Comparison of ENCODE assay signal across 1 cellular context in the genomic region with DNA sequence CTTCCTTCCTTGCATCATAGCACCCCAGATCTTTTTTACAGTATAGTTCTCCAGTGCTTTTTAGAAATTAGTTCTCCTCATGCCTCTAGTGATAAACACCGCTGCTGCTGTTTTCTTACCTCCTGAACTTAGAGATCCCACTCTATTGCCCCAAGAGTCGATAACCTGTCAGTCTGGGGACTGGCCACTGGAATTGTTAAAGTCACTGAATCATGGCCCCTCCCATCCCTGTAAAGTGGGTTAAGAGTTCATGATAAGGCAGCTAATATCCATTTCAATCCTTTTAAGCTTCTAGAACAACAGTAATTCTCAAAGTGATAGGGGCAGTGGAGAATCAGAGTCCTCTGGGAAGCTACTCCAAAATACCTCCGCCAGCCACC.
TF ChIP-seq lines count a peak whose summit lies in the region.

No MANE protein-coding gene starts in this region.

TF ChIP-seq in endothelial cell of umbilical vein, 7 proteins besides CTCF, POLR2A, EP300 and RAD21:
- TF ChIP-seq POLR2AphosphoS5 (IDR thresholded peaks at IDR 0.05; ENCODE audit: insufficient read depth, low read depth, low read length) = no peak
- no peak for TF ChIP-seq MAX (IDR thresholded peaks at IDR 0.05; ENCODE audit: insufficient read depth, insufficient read length)
- TF ChIP-seq MYC (IDR thresholded peaks at IDR 0.05; ENCODE audit: low read depth, low read length) = no peak
- TF ChIP-seq GATA2 (IDR thresholded peaks at IDR 0.05; ENCODE audit: insufficient read depth, insufficient read length, low read depth, low read length) = no peak
- no peak for TF ChIP-seq EZH2 (IDR thresholded peaks at IDR 0.05; ENCODE audit: borderline replicate concordance, low read depth, low read length, severe bottlenecking)
- TF ChIP-seq FOS (IDR thresholded peaks at IDR 0.05; ENCODE audit: borderline replicate concordance, insufficient read depth, low read length) = no peak
- no peak for TF ChIP-seq JUN (IDR thresholded peaks at IDR 0.05; ENCODE audit: borderline replicate concordance, insufficient read depth, insufficient read length, low read depth)
TF ChIP-seq in endothelial cell of umbilical vein: peak in this region for 0.
